Comparison of ENCODE assay signal across 10 cellular contexts in genomic region chr4:8536467-8536866, GRCh38. TPM values are rescaled to one million over a fixed set of nuclear protein-coding genes. Genes with fewer than 3 reads are reported as not detected.
A peak's percentile ranks its signal among the peaks of the same experiment; 100 is the strongest.
DNase-seq lines count a peak whose midpoint lies in the region; ATAC-seq and TF ChIP-seq lines count a peak whose summit lies in the region.
"Had no signal": no experiment of that assay in that cellular context is flagged by ENCODE, and none has a peak within 500 bp of the region (broad histone marks: within the 10 kb centered on the region; RNA-seq: fewer than 3 reads in every experiment).

No MANE protein-coding gene starts in this region.

- peaks cover 43 to 73% of the 10 kb centered on the region in 2 experiments for H3K4me1 ChIP-seq in HCT116 (ENCODE audit: control insufficient read depth in 1 of 2, insufficient read depth in 2 of 2, low read length in 2 of 2)
- H3K4me1 ChIP-seq in upper lobe of left lung = peaks cover 23 to 36% (median 25%) of the 10 kb centered on the region in 4 donors
- H3K4me1 ChIP-seq in esophagus squamous epithelium = peaks cover 14 to 55% (median 17%) of the 10 kb centered on the region in 3 donors

- no peak for TF ChIP-seq EP300 in upper lobe of left lung (IDR thresholded peaks at IDR 0.05)

- H3K27me3 Mint-ChIP-seq in mesothelial cell of epicardium (ENCODE audit: low read depth) = no peaks in the 10 kb centered on the region

- no peak for TF ChIP-seq RAD21 in HCT116 (IDR thresholded peaks at IDR 0.05; ENCODE audit: low read depth)

- no peaks in the 10 kb centered on the region for H4K20me1 ChIP-seq in HCT116 (ENCODE audit: insufficient read depth)

- H2AFZ ChIP-seq in HCT116 (ENCODE audit: low read depth, low read length, poor library complexity, severe bottlenecking) = peak overlapping the region; percentile 56

- H3K27ac ChIP-seq in HCT116 (ENCODE audit: low read depth, low read length) (no peak overlapping the region; the same call in 1 of the 2 replicates), VCaP (peak overlapping the region; percentile 94), upper lobe of left lung (peak overlapping the region in 3 of 4 donors; percentile 61 to 79 (median 61)), esophagus squamous epithelium (peak overlapping the region in 1 of 4 donors; percentile 49)

- RAD21 ChIA-PET in HCT116 (lab: Charles Lee; ENCODE audit: low non-redundant PET in 1 of 2, low total read pairs in 2 of 2, uncharacterized antibody in 2 of 2, unreplicated experiment in 2 of 2) = no interaction called here

- H3K4me1 Mint-ChIP-seq in mesothelial cell of epicardium = peaks cover 58% of the 10 kb centered on the region

- DNase-seq in HCT116 (ENCODE audit: low read depth, low spot score) = no peak
- DNase-seq in mesothelial cell of epicardium (ENCODE audit: low spot score in 2 of 2, unreplicated experiment in 2 of 2) = no peak
- no peak for DNase-seq in upper lobe of left lung
- no peak for DNase-seq in NCI-H2081 treated with DMSO at 0.1 percent for 48 hours (lab: John Stamatoyannopoulos, UW)
- no peak for DNase-seq in esophagus squamous epithelium (lab: John Stamatoyannopoulos, UW)
- DNase-seq in Kasumi-1 (lab: John Stamatoyannopoulos, UW) = no peak
- DNase-seq: Caco-2, NCI-H1694, Right ventricle myocardium superior had no signal

- no TSS peak for BruUV-seq in HCT116 (replicated peaks; lab: Mats Ljungman, UMichigan)

- H3K27me3 ChIP-seq in HCT116 (ENCODE audit: insufficient read depth, low read length) (no peaks in the 10 kb centered on the region), upper lobe of left lung (no peaks in the 10 kb centered on the region), esophagus squamous epithelium (no peaks in the 10 kb centered on the region)

- H3K4me2 ChIP-seq in HCT116 (ENCODE audit: low read length) = peak overlapping the region; percentile 63

- TF ChIP-seq POLR2A in HCT116 (IDR thresholded peaks at IDR 0.05; ENCODE audit: borderline replicate concordance, extremely low read depth, insufficient read depth, insufficient read length) = no peak
- TF ChIP-seq POLR2A in upper lobe of left lung (IDR thresholded peaks at IDR 0.05) = no peak
- TF ChIP-seq POLR2A in esophagus squamous epithelium (IDR thresholded peaks at IDR 0.05) = no peak

- no peaks in the 10 kb centered on the region for H3K36me3 Mint-ChIP-seq in mesothelial cell of epicardium

- POLR2A ChIA-PET in HCT116 (lab: Charles Lee) = interaction anchor here (1.0 kb wide), 1 partner anchor 10 kb away, joined by 4 read pairs; no protein-coding TSS in a partner anchor

- intact Hi-C loops in HCT116 (cut with micrococcal nuclease) (no loop called here), esophagus squamous epithelium (cut with DNase I) (no loop called here)

- H3K4me3 ChIP-seq in HCT116 (replicated peaks in 1 of 2; ENCODE audit: low read depth in 1 of 2, low read length in 2 of 2) (no peak overlapping the region), upper lobe of left lung (no peak overlapping the region), esophagus squamous epithelium (no peak overlapping the region)

- peak overlapping the region; percentile 75 for H3K27ac Mint-ChIP-seq in mesothelial cell of epicardium

- no peaks in the 10 kb centered on the region for H3K9me2 ChIP-seq in HCT116 (ENCODE audit: insufficient read depth)

- no peaks in the 10 kb centered on the region for H3K9me3 ChIP-seq in HCT116 (ENCODE audit: control insufficient read depth in 1 of 2, insufficient read depth in 1 of 2, low read depth in 1 of 2, low read length in 2 of 2)
- H3K9me3 ChIP-seq in upper lobe of left lung = no peaks in the 10 kb centered on the region
- no peaks in the 10 kb centered on the region for H3K9me3 ChIP-seq in esophagus squamous epithelium

- no peak for ATAC-seq in HCT116
- no peak for ATAC-seq in upper lobe of left lung (ENCODE audit: low FRiP score in 2 of 2)

- 89 to 90% methylated on average over 6 to 7 of the region's 7 CpGs for WGBS in upper lobe of left lung, 2 donors
- WGBS in esophagus squamous epithelium, 2 donors = 88% methylated on average over 7 of the region's 7 CpGs; no CpG with 5 or more reads in 1 of the 2 donors

- CTCF ChIA-PET in HCT116 (lab: Charles Lee) = interaction anchor here (1.1 kb wide), 1 partner anchor 10 kb away, joined by 3 read pairs; no protein-coding TSS in a partner anchor

- H3K4me3 Mint-ChIP-seq in mesothelial cell of epicardium = no peak overlapping the region

- H3K9me3 Mint-ChIP-seq in mesothelial cell of epicardium = peaks cover 5% of the 10 kb centered on the region

- TF ChIP-seq CTCF in HCT116 (IDR thresholded peaks at IDR 0.05 in 2 of 3, conservative IDR thresholded peaks at IDR 0.05 in 1 of 3; ENCODE audit: borderline replicate concordance in 1 of 3, insufficient read depth in 1 of 3, low read depth in 2 of 3, low read length in 2 of 3) (no peak), VCaP (conservative IDR thresholded peaks at IDR 0.05) (no peak), mesothelial cell of epicardium (IDR thresholded peaks at IDR 0.05; ENCODE audit: unreplicated experiment) (no peak), upper lobe of left lung (IDR thresholded peaks at IDR 0.05) (no peak), esophagus squamous epithelium (IDR thresholded peaks at IDR 0.05) (no peak)

- H3K36me3 ChIP-seq in HCT116 (ENCODE audit: control insufficient read depth in 1 of 2, insufficient read depth in 2 of 2, low read length in 2 of 2) (no peaks in the 10 kb centered on the region), upper lobe of left lung (no peaks in the 10 kb centered on the region), esophagus squamous epithelium (no peaks in the 10 kb centered on the region)

- no peaks in the 10 kb centered on the region for H3K79me2 ChIP-seq in HCT116 (ENCODE audit: insufficient read depth, low read length)

- no peak overlapping the region for H3K9ac ChIP-seq in HCT116 (ENCODE audit: low read length)

TF ChIP-seq in HCT116, 20 proteins besides CTCF, POLR2A, EP300 and RAD21 (continues in another document):
- TF ChIP-seq SRF (IDR thresholded peaks at IDR 0.05; ENCODE audit: low read depth) (no peak), CBX3 (IDR thresholded peaks at IDR 0.05; ENCODE audit: low read depth) (no peak), ZNF274 (IDR thresholded peaks at IDR 0.05; ENCODE audit: low read depth, low read length) (no peak), EZH2phosphoT487 (IDR thresholded peaks at IDR 0.05; ENCODE audit: borderline replicate concordance) (no peak), ZBTB33 (IDR thresholded peaks at IDR 0.05; ENCODE audit: extremely low read depth, insufficient replicate concordance, low read length) (no peak), FOSL1 (IDR thresholded peaks at IDR 0.05; ENCODE audit: low read depth) (no peak), SIN3A (IDR thresholded peaks at IDR 0.05; ENCODE audit: low read depth) (no peak), CEBPB (IDR thresholded peaks at IDR 0.05; ENCODE audit: low read depth) (no peak), ZFX (IDR thresholded peaks at IDR 0.05) (no peak), SP1 (IDR thresholded peaks at IDR 0.05; ENCODE audit: low read depth) (no peak), EZH2 (IDR thresholded peaks at IDR 0.05) (no peak), JUND (IDR thresholded peaks at IDR 0.05) (no peak), MAX (IDR thresholded peaks at IDR 0.05) (no peak), POLR2AphosphoS5 (IDR thresholded peaks at IDR 0.05; ENCODE audit: low read depth, low read length) (no peak)
- TF ChIP-seq, protein P1, sequence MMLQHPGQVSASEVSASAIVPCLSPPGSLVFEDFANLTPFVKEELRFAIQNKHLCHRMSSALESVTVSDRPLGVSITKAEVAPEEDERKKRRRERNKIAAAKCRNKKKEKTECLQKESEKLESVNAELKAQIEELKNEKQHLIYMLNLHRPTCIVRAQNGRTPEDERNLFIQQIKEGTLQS (IDR thresholded peaks at IDR 0.05) = no peak

RNA-seq across cellular contexts. Expression of gene GPR78, which starts 43.7 kb away (rescaled TPM):
- total RNA-seq in HCT116 (2021; ENCODE audit: unreplicated experiment) = not detected
- polyA plus RNA-seq in HCT116 (2012) = 0.04 and 0.05 TPM in 2 replicates
- 2.4 to 3.8 TPM (median 3.2 TPM) in 3 replicates for total RNA-seq in mesothelial cell of epicardium
- total RNA-seq in upper lobe of left lung = under 1 TPM in 2 of 6 donors, not detected in 4; 0.03 to 0.07 TPM
- 1 to 10 TPM; 2.5 to 8.3 (median 3.1) TPM for total RNA-seq in esophagus squamous epithelium
- total RNA-seq: Right ventricle myocardium superior had no signal

RNA-seq across cellular contexts. Expression of gene CPZ, which starts 56.1 kb away (rescaled TPM):
- total RNA-seq in HCT116 (2021; ENCODE audit: unreplicated experiment) (not detected), mesothelial cell of epicardium (32.0 to 38.6 TPM (median 32.8 TPM) in 3 replicates), upper lobe of left lung (1 to 10 TPM in 2 of 6 donors, under 1 TPM in 2, not detected in 2; 0.78 to 8.6 (median 1.2) TPM), esophagus squamous epithelium (10 to 100 TPM in 1 of 4 donors, 1 to 10 TPM in 1, under 1 TPM in 2; 0.76 to 12.2 (median 1.9) TPM)
- polyA plus RNA-seq in HCT116 (2012) = 0.14 and 0.19 TPM in 2 replicates
- total RNA-seq: Right ventricle myocardium superior had no signal
